8 cellular contexts compared by ENCODE assay signal in the genomic region with DNA sequence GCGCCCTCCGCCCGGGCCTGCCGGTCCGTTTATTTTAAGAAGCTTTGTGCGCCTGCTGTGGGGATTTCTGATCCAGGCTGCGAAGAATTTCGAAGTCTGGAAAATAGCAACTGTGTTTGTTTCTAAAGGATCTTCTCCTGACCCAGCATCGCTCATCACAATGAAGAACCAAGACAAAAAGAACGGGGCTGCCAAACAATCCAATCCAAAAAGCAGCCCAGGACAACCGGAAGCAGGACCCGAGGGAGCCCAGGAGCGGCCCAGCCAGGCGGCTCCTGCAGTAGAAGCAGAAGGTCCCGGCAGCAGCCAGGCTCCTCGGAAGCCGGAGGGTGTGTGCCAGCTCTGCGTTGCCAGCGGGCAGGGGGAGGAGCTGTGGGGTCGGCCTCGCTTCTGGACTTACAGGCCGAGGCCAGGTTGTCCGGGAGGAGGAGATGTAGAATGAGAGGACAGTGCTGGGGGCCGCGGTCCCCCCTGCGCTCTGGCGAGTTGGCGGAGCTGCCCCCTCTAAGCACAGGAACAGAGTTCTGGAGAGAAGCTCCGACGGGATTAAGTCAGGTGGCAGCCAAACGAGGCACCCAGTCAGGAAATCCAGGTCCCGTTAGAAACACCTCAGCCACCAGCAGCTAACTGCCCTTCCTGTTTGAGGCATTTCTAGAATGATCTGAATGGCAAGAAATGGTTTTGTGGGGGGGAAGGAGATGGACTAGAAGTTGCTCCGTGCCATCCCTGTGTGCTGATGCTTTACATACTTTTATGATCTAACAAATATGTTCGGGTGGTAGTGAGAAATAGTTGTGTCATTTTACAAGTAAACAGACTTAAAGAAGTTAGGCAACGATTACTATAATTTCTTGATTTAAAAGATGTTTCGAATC. TPM values are rescaled to one million over a fixed set of nuclear protein-coding genes. Genes with fewer than 3 reads are reported as not detected.
DNase-seq lines count a peak whose midpoint lies in the region; ATAC-seq and TF ChIP-seq lines count a peak whose summit lies in the region.

No MANE protein-coding gene starts in this region.

- H3K4me3 ChIP-seq in SJCRH30, result peak overlapping the region; percentile 71
- peak overlapping the region; percentile 30 to 66 for H3K4me3 ChIP-seq in body of pancreas
- peak overlapping the region; percentile 81 for H3K4me3 ChIP-seq in iPS-15b (ENCODE audit: low read depth, low read length)
- H3K4me3 ChIP-seq in skeletal muscle satellite cell (ENCODE audit: low read length), result peak overlapping the region; percentile 76

- peaks cover 50% of the 10 kb centered on the region for H3K4me1 Mint-ChIP-seq in CD14-positive monocyte

- H3K27ac ChIP-seq in SJCRH30 (peak overlapping the region; percentile 79), body of pancreas (peak overlapping the region; percentile 71 to 93 (median 92))

- no peaks in the 10 kb centered on the region for H3K9me3 Mint-ChIP-seq in CD14-positive monocyte

- H3K4me3 Mint-ChIP-seq in CD14-positive monocyte, result peak overlapping the region; percentile 90 to 95

- 4 to 6% methylated on average over 16 to 36 of the region's 36 CpGs for WGBS in body of pancreas, 2 donors

- H3K36me3 Mint-ChIP-seq in CD14-positive monocyte, result peaks cover 22 to 43% of the 10 kb centered on the region in 2 donors

- H3K36me3 ChIP-seq in SJCRH30 (peaks cover 37% of the 10 kb centered on the region), body of pancreas (replicated peaks in 1 of 2; ENCODE audit: insufficient read depth in 1 of 2, low read depth in 2 of 2) (peaks cover 3 to 7% of the 10 kb centered on the region in 2 donors), iPS-15b (ENCODE audit: control insufficient read depth, insufficient read depth, low read length) (peaks cover 26% of the 10 kb centered on the region), skeletal muscle satellite cell (ENCODE audit: insufficient read depth, low read length) (peaks cover 24% of the 10 kb centered on the region)

- H3K4me1 ChIP-seq in SJCRH30 (peaks cover 10% of the 10 kb centered on the region), body of pancreas (peaks cover 53% of the 10 kb centered on the region), iPS-15b (ENCODE audit: control insufficient read depth, insufficient read depth, low read length) (peaks cover 11% of the 10 kb centered on the region), skeletal muscle satellite cell (ENCODE audit: control insufficient read depth, insufficient read depth, low read length) (peaks cover 28% of the 10 kb centered on the region)

- peak overlapping the region; percentile 92 to 97 (median 95) for H3K27ac Mint-ChIP-seq in CD14-positive monocyte

- no peak for TF ChIP-seq POLR2A in body of pancreas (IDR thresholded peaks at IDR 0.05)

- intact Hi-C loops in CD14-positive monocyte (cut with micrococcal nuclease), result loop anchor here in 1 of 2 donors (10.0 kb wide), 1 partner anchor 114 kb away; the partner anchor contains the start of gene HDAC1
- intact Hi-C loops in body of pancreas (cut with DNase I), result no loop called here

- TF ChIP-seq CTCF in CD14-positive monocyte (IDR thresholded peaks at IDR 0.05), result no peak
- TF ChIP-seq CTCF in body of pancreas (IDR thresholded peaks at IDR 0.05), result no peak

- H3K9ac ChIP-seq in iPS-15b (ENCODE audit: low read depth, low read length) (peak overlapping the region; percentile 90), skeletal muscle satellite cell (ENCODE audit: low read depth, low read length) (peak overlapping the region; percentile 96)

- peak; percentile 20 for ATAC-seq in GM21737 (IDR thresholded peaks at IDR 0.05; ENCODE audit: unreplicated experiment)
- ATAC-seq in body of pancreas, result peak; percentile 34

- peaks cover 0 to 2% (median 0%) of the 10 kb centered on the region in 3 donors for H3K27me3 Mint-ChIP-seq in CD14-positive monocyte (ENCODE audit: low read depth in 3 of 3)

- H3K9me3 ChIP-seq in SJCRH30 (replicated peaks) (no peaks in the 10 kb centered on the region), body of pancreas (no peaks in the 10 kb centered on the region), iPS-15b (ENCODE audit: control insufficient read depth, insufficient read depth, low read length) (no peaks in the 10 kb centered on the region), skeletal muscle satellite cell (replicated peaks; ENCODE audit: low read length) (no peaks in the 10 kb centered on the region)

- H3K4me2 ChIP-seq in skeletal muscle satellite cell (ENCODE audit: low read length), result peak overlapping the region; percentile 88

- H3K27me3 ChIP-seq in SJCRH30 (no peaks in the 10 kb centered on the region), body of pancreas (no peaks in the 10 kb centered on the region), iPS-15b (ENCODE audit: control insufficient read depth, insufficient read depth, low read length) (no peaks in the 10 kb centered on the region), skeletal muscle satellite cell (ENCODE audit: control insufficient read depth, insufficient read depth, low read length) (no peaks in the 10 kb centered on the region)

- no peak for DNase-seq in CD14-positive monocyte (ENCODE audit: low spot score)
- peak; percentile 67 to 69 for DNase-seq in SJCRH30
- peak; percentile 52 to 63 (median 54) for DNase-seq in body of pancreas
- no peak for DNase-seq in NCI-H446 treated with DMSO at 0.1 percent for 48 hours (lab: John Stamatoyannopoulos, UW)
- DNase-seq in SKM-1 (lab: John Stamatoyannopoulos, UW; ENCODE audit: unreplicated experiment), result no peak

RNA-seq across cellular contexts. Expression of gene TXLNA, which starts 0.9 kb away (rescaled TPM):
- 10 to 100 TPM; 12.3 to 14.4 TPM for polyA plus RNA-seq in CD14-positive monocyte
- 82.6 and 83.5 TPM in 2 replicates for total RNA-seq in SJCRH30 (2014; rRNA removed; shearing (Covaris generic))
- 10 to 100 TPM; 20.0 to 23.4 TPM for total RNA-seq in body of pancreas
- total RNA-seq in skeletal muscle satellite cell (2012; rRNA removed), result 69.0 and 79.9 TPM in 2 replicates

RNA-seq across cellular contexts. Expression of gene CCDC28B, which starts 20.0 kb away (rescaled TPM):
- 1 to 10 TPM; 3.7 to 5.6 TPM for polyA plus RNA-seq in CD14-positive monocyte
- total RNA-seq in SJCRH30 (2014; rRNA removed; shearing (Covaris generic)), result 8.8 and 11.3 TPM in 2 replicates
- total RNA-seq in body of pancreas, result 1 to 10 TPM; 2.9 to 3.6 TPM
- 4.4 and 7.6 TPM in 2 replicates for total RNA-seq in skeletal muscle satellite cell (2012; rRNA removed)

RNA-seq across cellular contexts. Expression of gene IQCC, which starts 25.0 kb away (rescaled TPM):
- under 1 TPM; 0.18 to 0.31 TPM for polyA plus RNA-seq in CD14-positive monocyte
- total RNA-seq in SJCRH30 (2014; rRNA removed; shearing (Covaris generic)), result 5.6 and 6.1 TPM in 2 replicates
- 1 to 10 TPM; 1.8 to 5.3 TPM for total RNA-seq in body of pancreas
- total RNA-seq in skeletal muscle satellite cell (2012; rRNA removed), result 0.76 and 2.2 TPM in 2 replicates

RNA-seq across cellular contexts. Expression of gene DCDC2B, which starts 28.5 kb away (rescaled TPM):
- not detected for polyA plus RNA-seq in CD14-positive monocyte
- not detected in 2 replicates for total RNA-seq in SJCRH30 (2014; rRNA removed; shearing (Covaris generic))
- total RNA-seq in body of pancreas, result not detected
- not detected in 2 replicates for total RNA-seq in skeletal muscle satellite cell (2012; rRNA removed)

RNA-seq across cellular contexts. Expression of gene TMEM234, which starts 41.7 kb away (rescaled TPM):
- polyA plus RNA-seq in CD14-positive monocyte, result 10 to 100 TPM; 12.8 to 14.5 TPM
- total RNA-seq in SJCRH30 (2014; rRNA removed; shearing (Covaris generic)), result 8.7 and 9.9 TPM in 2 replicates
- total RNA-seq in body of pancreas, result 10 to 100 TPM; 16.3 to 20.8 TPM
- total RNA-seq in skeletal muscle satellite cell (2012; rRNA removed), result 12.7 and 18.1 TPM in 2 replicates

Comparison
In these comparisons a context has a peak if more than half of its experiments do, and no peak if none do; other contexts are left out.
1. DNase-seq: peak in SJCRH30 (2 of 2) and body of pancreas (4 of 4); none in CD14-positive monocyte (single experiment), NCI-H446 treated with DMSO at 0.1 percent for 48 hours (single experiment) and SKM-1 (single experiment).
2. Peak in every context shown above with its lines, with median percentiles within 50 percentile points of each other: H3K4me3 ChIP-seq.